In the genomic region with DNA sequence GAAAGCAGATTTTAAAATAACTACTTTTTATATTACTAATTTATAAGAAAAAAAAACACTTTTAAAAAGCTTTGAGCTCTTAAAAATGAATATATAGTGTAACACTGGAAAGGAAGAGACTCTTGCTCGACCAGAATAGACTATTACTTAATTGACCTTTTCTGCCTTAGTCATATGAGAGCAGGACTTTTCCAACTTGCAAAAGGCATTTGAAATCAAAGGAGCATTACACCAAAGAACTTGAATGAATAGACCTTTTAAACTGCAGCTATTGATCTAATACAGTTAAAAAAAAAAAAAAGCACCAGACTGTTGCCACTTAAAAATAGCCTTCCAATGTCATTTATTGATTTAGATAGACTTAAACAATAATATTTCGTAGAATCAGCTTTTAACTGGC, we compare ENCODE assay signal across 19 cellular contexts. TPM values are rescaled to one million over a fixed set of nuclear protein-coding genes. Genes with fewer than 3 reads are reported as not detected.
DNase-seq lines count a peak whose midpoint lies in the region; TF ChIP-seq lines count a peak whose summit lies in the region.
"Had no signal": no experiment of that assay in that cellular context is flagged by ENCODE, and none has a peak within 500 bp of the region (broad histone marks: within the 10 kb centered on the region; RNA-seq: fewer than 3 reads in every experiment).

No MANE protein-coding gene starts in this region.

- TF ChIP-seq CTCF in ovary (IDR thresholded peaks at IDR 0.05) (no peak), GM10266 (IDR thresholded peaks at IDR 0.05; ENCODE audit: control insufficient read depth, insufficient read depth, low read depth, missing control alignments) (no peak)

- H3K9me3 ChIP-seq in GM23248 (ENCODE audit: low read depth): no peaks in the 10 kb centered on the region
- H3K9me3 ChIP-seq in ovary: no peaks in the 10 kb centered on the region
- H3K9me3 ChIP-seq: BE2C had no signal

- no peaks in the 10 kb centered on the region for H3F3A ChIP-seq in GM23248 (ENCODE audit: insufficient read depth)

- no peak for TF ChIP-seq POLR2A in ovary (IDR thresholded peaks at IDR 0.05)

- no peaks in the 10 kb centered on the region for H4K20me1 ChIP-seq in GM23248 (ENCODE audit: insufficient read depth)
- H4K20me1 ChIP-seq: BLaER1 had no signal

- no peak overlapping the region for H3K9ac ChIP-seq in GM23248
- H3K9ac ChIP-seq: BLaER1 had no signal

- no peak for TF ChIP-seq EP300 in ovary (IDR thresholded peaks at IDR 0.05)

- no peak overlapping the region for H2AFZ ChIP-seq in GM23248

- DNase-seq in GM23248 (peak; percentile 12), foreskin melanocyte (peak; percentile 50), ovary (no peak), NCI-H187 treated with DMSO at 0.1 percent for 48 hours (lab: John Stamatoyannopoulos, UW) (no peak), GM10266 (ENCODE audit: extremely low spot score) (no peak)
- DNase-seq: 8988T; ACHN; BE2C; C1 segment of cervical spinal cord; Caco-2; Calu3; CD4-positive, alpha-beta memory T cell; CD4-positive, CD25-positive, alpha-beta regulatory T cell; CD8-positive, alpha-beta memory T cell; DMS79 treated with DMSO at 0.1 percent for 48 hours; GF-D8 had no signal

- H3K36me3 ChIP-seq in GM23248 (ENCODE audit: low read depth): no peaks in the 10 kb centered on the region
- no peaks in the 10 kb centered on the region for H3K36me3 ChIP-seq in ovary
- H3K36me3 ChIP-seq: BE2C, BLaER1 had no signal

- no peaks in the 10 kb centered on the region for H3K27me3 ChIP-seq in GM23248 (replicated peaks; ENCODE audit: insufficient read depth)
- H3K27me3 ChIP-seq in ovary: no peaks in the 10 kb centered on the region
- H3K27me3 ChIP-seq: BE2C, BLaER1 had no signal

- H3K79me2 ChIP-seq in GM23248 (ENCODE audit: insufficient read depth): no peaks in the 10 kb centered on the region

- no peak overlapping the region for H3K27ac ChIP-seq in GM23248
- H3K27ac ChIP-seq in ovary: no peak overlapping the region
- H3K27ac ChIP-seq: BLaER1 had no signal

- no peaks in the 10 kb centered on the region for H3K9me2 ChIP-seq in GM23248 (ENCODE audit: insufficient read depth)

- H3K4me1 ChIP-seq in GM23248 (ENCODE audit: insufficient read depth) (no peaks in the 10 kb centered on the region), ovary (ENCODE audit: insufficient read depth) (no peaks in the 10 kb centered on the region)
- H3K4me1 ChIP-seq: BE2C, BLaER1, Caco-2 had no signal

- no peak overlapping the region for H3K4me2 ChIP-seq in GM23248 (ENCODE audit: unreplicated experiment)
- H3K4me2 ChIP-seq: BLaER1 had no signal

- H3K4me3 ChIP-seq in GM23248: no peak overlapping the region
- H3K4me3 ChIP-seq in ovary: no peak overlapping the region
- H3K4me3 ChIP-seq: BLaER1, GM12878 had no signal

- intact Hi-C loops in ovary (cut with DNase I): no loop called here

- in situ Hi-C loops in GM23248 (cut with MboI): no loop called here

- WGBS in GM23248 (ENCODE audit: low coverage in 1 of 2, low lambda C conversion rate in 2 of 2, missing lambda C conversion rate in 2 of 2), 2 experiments: 49 to 55% methylated on average over 2 of the region's 2 CpGs
- 73 to 80% (median 76%) methylated on average over 2 of the region's 2 CpGs for WGBS in ovary, 3 donors

RNA-seq across cellular contexts. Expression of a gene that starts 17.2 kb away (rescaled TPM):
- total RNA-seq in GM23248 (2014; rRNA removed; shearing (Covaris generic)): 6.6 and 10.1 TPM in 2 replicates
- polyA plus RNA-seq in GM23248 (2016; fragmentation: Nextera tagmentation; extraction: Ambion mirVana) (3.0 and 4.0 TPM in 2 replicates), ovary (1 to 10 TPM in 1 of 2 donors, under 1 TPM in 1; 0.75 to 5.8 TPM)
- total RNA-seq in ovary: 1 to 10 TPM in 6 of 7 donors, under 1 TPM in 1; 0.95 to 6.1 (median 3.0) TPM
- total RNA-seq: CD4-positive, alpha-beta memory T cell; CD4-positive, CD25-positive, alpha-beta regulatory T cell; CD8-positive, alpha-beta memory T cell; GM12878 had no signal
- polyA plus RNA-seq: CD14-positive monocyte; CD4-positive, alpha-beta memory T cell; CD4-positive, CD25-positive, alpha-beta regulatory T cell; CD8-positive, alpha-beta memory T cell had no signal

Comparison
In these comparisons a context has a peak if more than half of its experiments do, and no peak if none do; other contexts are left out.
1. DNase-seq: peak in GM23248 (single experiment) and foreskin melanocyte (single experiment); none in ovary (0 of 5), NCI-H187 treated with DMSO at 0.1 percent for 48 hours (single experiment) and GM10266 (single experiment).